Comparison of ENCODE assay signal across 1 cellular context in genomic region chr2:175205523-175205922, GRCh38.
TF ChIP-seq lines count a peak whose summit lies in the region.

No MANE protein-coding gene starts in this region.

TF ChIP-seq in K562, 482 proteins besides CTCF, POLR2A, EP300 and RAD21:
- no peak for TF ChIP-seq ZNF133 (CRISPR knock-in tag; IDR thresholded peaks at IDR 0.05)
- 0 out of 2 replicates have a peak, but pooled peaks have one; percentile 31 for TF ChIP-seq FOSL1 (tag; conservative IDR thresholded peaks at IDR 0.05)
